In genomic region chr11:69401715-69402114, GRCh38 we compare ENCODE assay signal across 1 cellular context.
TF ChIP-seq lines count a peak whose summit lies in the region.

No MANE protein-coding gene starts in this region.

TF ChIP-seq in K562, 482 proteins besides CTCF, POLR2A, EP300 and RAD21 (continued from another document and continues in another):
- TF ChIP-seq RERE (CRISPR knock-in tag; IDR thresholded peaks at IDR 0.05; ENCODE audit: borderline replicate concordance) = no peak
- TF ChIP-seq BCLAF1 (IDR thresholded peaks at IDR 0.05; ENCODE audit: borderline replicate concordance in 1 of 2, control insufficient read depth in 1 of 2, low read depth in 2 of 2, low read length in 1 of 2) = 0 out of 4 replicates have a peak, but pooled peaks of 1 of the 2 experiments have one; percentile 38
- no peak for TF ChIP-seq NFE2 (IDR thresholded peaks at IDR 0.05; ENCODE audit: low read depth)
- TF ChIP-seq CREB5 (CRISPR knock-in tag; IDR thresholded peaks at IDR 0.05) = 0 out of 2 replicates have a peak, but pooled peaks have one; percentile 26
- TF ChIP-seq TFAM (CRISPR knock-in tag; conservative IDR thresholded peaks at IDR 0.05) = no peak
- no peak for TF ChIP-seq CBX2 (IDR thresholded peaks at IDR 0.05; ENCODE audit: insufficient read depth, low read length, poor library complexity, severe bottlenecking)
- no peak for TF ChIP-seq ZZZ3 (IDR thresholded peaks at IDR 0.05)
- TF ChIP-seq MLLT1 (IDR thresholded peaks at IDR 0.05) = peak in 1 of 2 experiments; percentile 91; a peak in 2 of 4 replicates
- no peak for TF ChIP-seq POU5F1 (IDR thresholded peaks at IDR 0.05; ENCODE audit: borderline replicate concordance, low read depth, low read length, partially characterized antibody)
- no peak; the same call in 1 of the 2 replicates for TF ChIP-seq ZNF449 (CRISPR knock-in tag; IDR thresholded peaks at IDR 0.05)
- no peak for TF ChIP-seq ZNF561 (CRISPR knock-in tag; conservative IDR thresholded peaks at IDR 0.05)
- TF ChIP-seq TCFL5 (CRISPR knock-in tag; conservative IDR thresholded peaks at IDR 0.05) = no peak
- no peak for TF ChIP-seq CBX8 (IDR thresholded peaks at IDR 0.05; ENCODE audit: borderline replicate concordance, extremely low read depth, low read depth, low read length, poor library complexity, severe bottlenecking)
- TF ChIP-seq NCOA4 (IDR thresholded peaks at IDR 0.05; ENCODE audit: partially characterized antibody) = no peak
- no peak for TF ChIP-seq ASH1L (IDR thresholded peaks at IDR 0.05; ENCODE audit: borderline replicate concordance, low read depth, partially characterized antibody)
- no peak for TF ChIP-seq KDM2B (CRISPR knock-in tag; IDR thresholded peaks at IDR 0.05)
- TF ChIP-seq NR2C2 (CRISPR knock-in tag; IDR thresholded peaks at IDR 0.05) = no peak
- no peak for TF ChIP-seq NR2C2 (tag; IDR thresholded peaks at IDR 0.05)
- peak; percentile 61; the same call in 1 of the 2 replicates for TF ChIP-seq BCOR (IDR thresholded peaks at IDR 0.05)
- TF ChIP-seq KAT7 (CRISPR knock-in tag; IDR thresholded peaks at IDR 0.05; ENCODE audit: borderline replicate concordance) = no peak
- TF ChIP-seq SFPQ (IDR thresholded peaks at IDR 0.05; ENCODE audit: low read depth, low read length) = no peak
- TF ChIP-seq ARID3A (IDR thresholded peaks at IDR 0.05; ENCODE audit: borderline replicate concordance, low read depth, low read length) = no peak
- TF ChIP-seq FOSL1 (tag; conservative IDR thresholded peaks at IDR 0.05) = 0 out of 2 replicates have a peak, but pooled peaks have one; percentile 34
- TF ChIP-seq ID3 (CRISPR knock-in tag; IDR thresholded peaks at IDR 0.05) = no peak
- no peak for TF ChIP-seq ID3 (tag; IDR thresholded peaks at IDR 0.05)
- 0 out of 2 replicates have a peak, but pooled peaks have one; percentile 37 for TF ChIP-seq SP1 (CRISPR knock-in tag; IDR thresholded peaks at IDR 0.05)
- TF ChIP-seq RBM17 (IDR thresholded peaks at IDR 0.05; ENCODE audit: borderline replicate concordance, low read depth, low read length) = no peak
- TF ChIP-seq TEAD2 (tag; IDR thresholded peaks at IDR 0.05) = no peak
- peak; percentile 95 for TF ChIP-seq ELF4 (CRISPR knock-in tag; IDR thresholded peaks at IDR 0.05)
- TF ChIP-seq SIN3B (IDR thresholded peaks at IDR 0.05; ENCODE audit: low read depth) = no peak
- TF ChIP-seq SMAD3 (CRISPR knock-in tag; conservative IDR thresholded peaks at IDR 0.05) = 0 out of 2 replicates have a peak, but pooled peaks have one; percentile 32
- 0 out of 2 replicates have a peak, but pooled peaks have one; percentile 12 for TF ChIP-seq DEAF1 (CRISPR knock-in tag; IDR thresholded peaks at IDR 0.05)
- TF ChIP-seq RFX7 (CRISPR knock-in tag; IDR thresholded peaks at IDR 0.05) = no peak
- TF ChIP-seq MBD2 (IDR thresholded peaks at IDR 0.05; ENCODE audit: borderline replicate concordance, low read depth) = peak; percentile 40; the same call in 1 of the 2 replicates
- TF ChIP-seq GABPB2 (CRISPR knock-in tag; conservative IDR thresholded peaks at IDR 0.05) = no peak
- no peak for TF ChIP-seq FOXP4 (CRISPR knock-in tag; IDR thresholded peaks at IDR 0.05; ENCODE audit: borderline replicate concordance)
- TF ChIP-seq MYNN (IDR thresholded peaks at IDR 0.05) = peak; percentile 77; the same call in 1 of the 2 replicates
- TF ChIP-seq MYNN (CRISPR knock-in tag; IDR thresholded peaks at IDR 0.05) = no peak
- no peak for TF ChIP-seq ZNF696 (CRISPR knock-in tag; conservative IDR thresholded peaks at IDR 0.05)
